ENCODE assay signal across 25 cellular contexts in the genomic region with DNA sequence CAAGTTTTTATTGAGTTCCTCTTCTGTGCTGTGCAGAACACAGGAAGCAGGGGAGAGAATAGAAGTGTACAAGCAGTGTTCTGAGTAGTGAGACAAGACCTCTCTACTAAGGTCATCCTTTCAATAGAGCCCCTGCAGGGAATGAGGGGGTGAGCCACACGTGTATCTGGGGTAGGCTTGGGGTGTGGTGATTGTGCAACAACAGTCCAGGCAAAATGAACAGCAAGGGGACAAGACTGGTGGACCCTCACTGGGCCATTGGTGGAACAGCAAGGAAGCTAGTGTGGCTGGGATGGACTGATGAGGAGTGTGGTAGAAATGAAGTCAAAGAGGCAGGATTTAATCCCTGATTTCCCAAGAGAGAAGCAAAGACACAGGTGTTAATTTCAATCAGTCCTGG. TPM values are rescaled to one million over a fixed set of nuclear protein-coding genes. Genes with fewer than 3 reads are reported as not detected.
DNase-seq lines count a peak whose midpoint lies in the region; ATAC-seq and TF ChIP-seq lines count a peak whose summit lies in the region.
"Had no signal": no experiment of that assay in that cellular context is flagged by ENCODE, and none has a peak within 500 bp of the region (broad histone marks: within the 10 kb centered on the region; RNA-seq: fewer than 3 reads in every experiment).

No MANE protein-coding gene starts in this region.

- DNase-seq in activated T-cell treated with anti-CD3 and anti-CD28 coated beads, Interleukin-2, amount 50 U/mL, for 24 hours = no peak
- DNase-seq in activated T-cell treated with anti-CD3 and anti-CD28 coated beads, Interleukin-2, amount 50 U/mL, for 4 hours = no peak
- DNase-seq in CD8-positive, alpha-beta memory T cell = no peak
- DNase-seq in naive thymus-derived CD4-positive, alpha-beta T cell = no peak
- DNase-seq in neural progenitor cell (ENCODE audit: low spot score) (no peak), amniotic stem cell (lab: John Stamatoyannopoulos, UW) (no peak)
- DNase-seq: activated CD4-positive, alpha-beta T cell treated with anti-CD3 and anti-CD28 coated beads for 4 hours; amygdala; COR-L47; cortex of kidney; DMS79; GM23248; Karpas-422; left ventricle myocardium superior; NCI-H1694 treated with DMSO at 0.1 percent for 48 hours; NCI-H526; SJCRH30; T-helper 1 cell; upper lobe of left lung had no signal

- no peaks in the 10 kb centered on the region for H3K9me3 Mint-ChIP-seq in activated T-cell treated with anti-CD3 and anti-CD28 coated beads, Interleukin-2, amount 50 U/mL, for 24 hours
- H3K9me3 Mint-ChIP-seq in activated T-cell treated with anti-CD3 and anti-CD28 coated beads, Interleukin-2, amount 50 U/mL, for 4 hours = no peaks in the 10 kb centered on the region
- H3K9me3 Mint-ChIP-seq in CD8-positive, alpha-beta memory T cell = no peaks in the 10 kb centered on the region
- H3K9me3 Mint-ChIP-seq in activated T-helper 17 cell treated with anti-CD3 and anti-CD28 coated beads, Interleukin-2, amount 50 U/mL, for 72 hours = no peaks in the 10 kb centered on the region
- no peaks in the 10 kb centered on the region for H3K9me3 Mint-ChIP-seq in naive thymus-derived CD4-positive, alpha-beta T cell
- H3K9me3 Mint-ChIP-seq in neural progenitor cell = no peaks in the 10 kb centered on the region

- no peaks in the 10 kb centered on the region for H3K4me1 Mint-ChIP-seq in activated T-cell treated with anti-CD3 and anti-CD28 coated beads, Interleukin-2, amount 50 U/mL, for 24 hours (ENCODE audit: low read depth)
- H3K4me1 Mint-ChIP-seq in activated T-cell treated with anti-CD3 and anti-CD28 coated beads, Interleukin-2, amount 50 U/mL, for 4 hours (ENCODE audit: low read depth) = no peaks in the 10 kb centered on the region
- peaks cover 0 to 1% (median 0%) of the 10 kb centered on the region in 3 donors for H3K4me1 Mint-ChIP-seq in CD8-positive, alpha-beta memory T cell
- no peaks in the 10 kb centered on the region for H3K4me1 Mint-ChIP-seq in activated T-helper 17 cell treated with anti-CD3 and anti-CD28 coated beads, Interleukin-2, amount 50 U/mL, for 72 hours
- H3K4me1 Mint-ChIP-seq in naive thymus-derived CD4-positive, alpha-beta T cell = no peaks in the 10 kb centered on the region
- peaks cover 7% of the 10 kb centered on the region for H3K4me1 Mint-ChIP-seq in neural progenitor cell
- H3K4me1 Mint-ChIP-seq: B cell had no signal

- POLR2A ChIA-PET in CD8-positive, alpha-beta memory T cell (lab: Charles Lee) = interaction anchor here (0.7 kb wide), 1 partner anchor 63 kb away, joined by 11 read pairs; no protein-coding TSS in a partner anchor
- POLR2A ChIA-PET in naive thymus-derived CD4-positive, alpha-beta T cell (lab: Charles Lee) = no interaction called here

- TF ChIP-seq POLR2A in gastroesophageal sphincter (IDR thresholded peaks at IDR 0.05) = no peak

- H3K4me3 ChIP-seq in CD8-positive, alpha-beta memory T cell (ENCODE audit: low read length) = no peak overlapping the region
- no peak overlapping the region for H3K4me3 ChIP-seq in naive thymus-derived CD4-positive, alpha-beta T cell (ENCODE audit: low read length)
- H3K4me3 ChIP-seq in gastroesophageal sphincter (no peak overlapping the region), neural progenitor cell (no peak overlapping the region)
- H3K4me3 ChIP-seq: cardiac muscle cell, GM23248, prostate gland, SJCRH30, upper lobe of left lung had no signal

- peaks cover 85% of the 10 kb centered on the region for H3K36me3 Mint-ChIP-seq in activated T-cell treated with anti-CD3 and anti-CD28 coated beads, Interleukin-2, amount 50 U/mL, for 24 hours (ENCODE audit: low read depth)
- peaks cover 32% of the 10 kb centered on the region for H3K36me3 Mint-ChIP-seq in activated T-cell treated with anti-CD3 and anti-CD28 coated beads, Interleukin-2, amount 50 U/mL, for 4 hours (ENCODE audit: insufficient read depth)
- peaks cover 4 to 86% (median 19%) of the 10 kb centered on the region in 3 donors for H3K36me3 Mint-ChIP-seq in CD8-positive, alpha-beta memory T cell
- H3K36me3 Mint-ChIP-seq in activated T-helper 17 cell treated with anti-CD3 and anti-CD28 coated beads, Interleukin-2, amount 50 U/mL, for 72 hours (ENCODE audit: low read depth) = peaks cover 90% of the 10 kb centered on the region
- H3K36me3 Mint-ChIP-seq in naive thymus-derived CD4-positive, alpha-beta T cell = peaks cover 5 to 50% (median 19%) of the 10 kb centered on the region in 5 donors
- H3K36me3 Mint-ChIP-seq in neural progenitor cell = peaks cover 48% of the 10 kb centered on the region

- TF ChIP-seq CTCF in gastroesophageal sphincter (IDR thresholded peaks at IDR 0.05) (no peak), neural progenitor cell (IDR thresholded peaks at IDR 0.05) (no peak)

- no peak overlapping the region for H3K9ac ChIP-seq in neural progenitor cell
- H3K9ac ChIP-seq: GM23248 had no signal

- peak overlapping the region; percentile 16 for H3K27ac Mint-ChIP-seq in activated T-cell treated with anti-CD3 and anti-CD28 coated beads, Interleukin-2, amount 50 U/mL, for 24 hours
- H3K27ac Mint-ChIP-seq in CD8-positive, alpha-beta memory T cell = peak overlapping the region in 5 of 8 donors; percentile 3 to 74 (median 13)
- H3K27ac Mint-ChIP-seq in activated T-helper 17 cell treated with anti-CD3 and anti-CD28 coated beads, Interleukin-2, amount 50 U/mL, for 72 hours = peak overlapping the region; percentile 7
- H3K27ac Mint-ChIP-seq in naive thymus-derived CD4-positive, alpha-beta T cell = peak overlapping the region in 7 of 9 donors; percentile 8 to 77 (median 48)
- no peak overlapping the region for H3K27ac Mint-ChIP-seq in neural progenitor cell
- H3K27ac Mint-ChIP-seq: B cell had no signal

- H3K4me2 ChIP-seq in neural progenitor cell = no peak overlapping the region

- no peak for ATAC-seq in activated T-cell treated with anti-CD3 and anti-CD28 coated beads, Interleukin-2, amount 50 U/mL, for 4 hours
- ATAC-seq in activated T-helper 17 cell treated with anti-CD3 and anti-CD28 coated beads, Interleukin-2, amount 50 U/mL, for 72 hours (replicated peaks) = no peak
- no peak for ATAC-seq in naive thymus-derived CD4-positive, alpha-beta T cell
- ATAC-seq in gastroesophageal sphincter = no peak
- ATAC-seq: left ventricle myocardium superior, Panc1 had no signal

- H3K9me3 ChIP-seq in CD8-positive, alpha-beta memory T cell (ENCODE audit: low read length) = no peaks in the 10 kb centered on the region
- H3K9me3 ChIP-seq in naive thymus-derived CD4-positive, alpha-beta T cell (ENCODE audit: control insufficient read depth in 2 of 3, low read length in 3 of 3) = no peaks in the 10 kb centered on the region
- no peaks in the 10 kb centered on the region for H3K9me3 ChIP-seq in gastroesophageal sphincter
- H3K9me3 ChIP-seq in neural progenitor cell (ENCODE audit: low read depth) = no peaks in the 10 kb centered on the region
- H3K9me3 ChIP-seq: prostate gland, SJCRH30, upper lobe of left lung had no signal

- H3K36me3 ChIP-seq in CD8-positive, alpha-beta memory T cell (ENCODE audit: insufficient read depth, low read length) = peaks cover 57% of the 10 kb centered on the region
- H3K36me3 ChIP-seq in naive thymus-derived CD4-positive, alpha-beta T cell (ENCODE audit: control insufficient read depth in 2 of 3, insufficient read depth in 3 of 3, low read length in 3 of 3) = peaks cover 20 to 82% (median 40%) of the 10 kb centered on the region in 3 experiments
- H3K36me3 ChIP-seq in gastroesophageal sphincter (peaks cover 6 to 100% of the 10 kb centered on the region in 2 donors), neural progenitor cell (peaks cover 25% of the 10 kb centered on the region)
- H3K36me3 ChIP-seq: prostate gland had no signal

- intact Hi-C loops in naive thymus-derived CD4-positive, alpha-beta T cell (cut with micrococcal nuclease) = no loop called here

- peaks cover 16% of the 10 kb centered on the region for H4K20me1 ChIP-seq in neural progenitor cell (ENCODE audit: low read depth)

- H3K27me3 ChIP-seq in CD8-positive, alpha-beta memory T cell (ENCODE audit: insufficient read depth, low read length, poor library complexity, severe bottlenecking) = no peaks in the 10 kb centered on the region
- no peaks in the 10 kb centered on the region for H3K27me3 ChIP-seq in naive thymus-derived CD4-positive, alpha-beta T cell (ENCODE audit: control insufficient read depth in 2 of 2, insufficient read depth in 2 of 2, low read length in 2 of 2)
- no peaks in the 10 kb centered on the region for H3K27me3 ChIP-seq in gastroesophageal sphincter
- H3K27me3 ChIP-seq in neural progenitor cell = peaks cover 1% of the 10 kb centered on the region
- H3K27me3 ChIP-seq: cardiac muscle cell, SJCRH30, upper lobe of left lung had no signal

- TF ChIP-seq EP300 in gastroesophageal sphincter (IDR thresholded peaks at IDR 0.05) = no peak

- H3K4me1 ChIP-seq in CD8-positive, alpha-beta memory T cell (ENCODE audit: insufficient read depth, low read length) = no peaks in the 10 kb centered on the region
- H3K4me1 ChIP-seq in naive thymus-derived CD4-positive, alpha-beta T cell (ENCODE audit: control insufficient read depth in 2 of 2, insufficient read depth in 2 of 2, low read length in 2 of 2) = no peaks in the 10 kb centered on the region
- peaks cover 0 to 4% (median 0%) of the 10 kb centered on the region in 3 donors for H3K4me1 ChIP-seq in gastroesophageal sphincter
- H3K4me1 ChIP-seq in neural progenitor cell = no peaks in the 10 kb centered on the region
- H3K4me1 ChIP-seq: prostate gland, upper lobe of left lung had no signal

- no peaks in the 10 kb centered on the region for H3K79me2 ChIP-seq in neural progenitor cell (ENCODE audit: low read depth)

- no peak overlapping the region for H3K4me3 Mint-ChIP-seq in activated T-cell treated with anti-CD3 and anti-CD28 coated beads, Interleukin-2, amount 50 U/mL, for 24 hours
- no peak overlapping the region for H3K4me3 Mint-ChIP-seq in activated T-cell treated with anti-CD3 and anti-CD28 coated beads, Interleukin-2, amount 50 U/mL, for 4 hours
- no peak overlapping the region for H3K4me3 Mint-ChIP-seq in CD8-positive, alpha-beta memory T cell
- no peak overlapping the region for H3K4me3 Mint-ChIP-seq in activated T-helper 17 cell treated with anti-CD3 and anti-CD28 coated beads, Interleukin-2, amount 50 U/mL, for 72 hours
- no peak overlapping the region for H3K4me3 Mint-ChIP-seq in naive thymus-derived CD4-positive, alpha-beta T cell
- H3K4me3 Mint-ChIP-seq in neural progenitor cell = no peak overlapping the region
- H3K4me3 Mint-ChIP-seq: B cell had no signal

- no peaks in the 10 kb centered on the region for H3K27me3 Mint-ChIP-seq in activated T-cell treated with anti-CD3 and anti-CD28 coated beads, Interleukin-2, amount 50 U/mL, for 24 hours
- no peaks in the 10 kb centered on the region for H3K27me3 Mint-ChIP-seq in activated T-cell treated with anti-CD3 and anti-CD28 coated beads, Interleukin-2, amount 50 U/mL, for 4 hours (ENCODE audit: low read depth)
- H3K27me3 Mint-ChIP-seq in CD8-positive, alpha-beta memory T cell = peaks cover 0 to 3% of the 10 kb centered on the region in 2 donors
- H3K27me3 Mint-ChIP-seq in activated T-helper 17 cell treated with anti-CD3 and anti-CD28 coated beads, Interleukin-2, amount 50 U/mL, for 72 hours = no peaks in the 10 kb centered on the region
- H3K27me3 Mint-ChIP-seq in naive thymus-derived CD4-positive, alpha-beta T cell = no peaks in the 10 kb centered on the region
- H3K27me3 Mint-ChIP-seq in neural progenitor cell (ENCODE audit: insufficient read depth, low read depth) = peaks cover 4% of the 10 kb centered on the region
- H3K27me3 Mint-ChIP-seq: B cell had no signal

- no peak overlapping the region for H2AFZ ChIP-seq in neural progenitor cell (replicated peaks)
- H2AFZ ChIP-seq: GM23248 had no signal

- no peak overlapping the region for H3K27ac ChIP-seq in CD8-positive, alpha-beta memory T cell (ENCODE audit: low read depth, low read length)
- H3K27ac ChIP-seq in naive thymus-derived CD4-positive, alpha-beta T cell (ENCODE audit: low read depth, low read length) = no peak overlapping the region
- no peak overlapping the region for H3K27ac ChIP-seq in gastroesophageal sphincter
- no peak overlapping the region for H3K27ac ChIP-seq in neural progenitor cell
- H3K27ac ChIP-seq: cardiac muscle cell, GM23248, prostate gland, SJCRH30, upper lobe of left lung had no signal

- CTCF ChIA-PET in CD8-positive, alpha-beta memory T cell (lab: Charles Lee) = no interaction called here
- CTCF ChIA-PET in naive thymus-derived CD4-positive, alpha-beta T cell (lab: Charles Lee) = no interaction called here

- 25% methylated on average over 1 of the region's 1 CpG; no CpG with 5 or more reads in 1 of the 2 donors for WGBS in gastroesophageal sphincter (ENCODE audit: low coverage in 1 of 2), 2 donors

- H3F3A ChIP-seq in neural progenitor cell (ENCODE audit: low read depth) = peaks cover 30% of the 10 kb centered on the region

RNA-seq across cellular contexts. Expression of a gene that starts 8.2 kb away (rescaled TPM):
- under 1 TPM in 2 of 3 donors, not detected in 1; 0.21 to 0.27 TPM for total RNA-seq in activated T-cell treated with anti-CD3 and anti-CD28 coated beads, Interleukin-2, amount 50 U/mL, for 4 hours
- under 1 TPM in 1 of 2 experiments, not detected in 1; 0.18 TPM for total RNA-seq in CD8-positive, alpha-beta memory T cell
- not detected for polyA plus RNA-seq in CD8-positive, alpha-beta memory T cell
- under 1 TPM in 1 of 2 donors, not detected in 1; 0.30 TPM for total RNA-seq in activated T-helper 17 cell treated with anti-CD3 and anti-CD28 coated beads, Interleukin-2, amount 50 U/mL, for 72 hours
- under 1 TPM in 1 of 5 experiments, not detected in 4; 0.19 TPM for total RNA-seq in naive thymus-derived CD4-positive, alpha-beta T cell
- under 1 TPM in 1 of 2 donors, not detected in 1; 0.12 TPM for polyA plus RNA-seq in naive thymus-derived CD4-positive, alpha-beta T cell
- total RNA-seq in gastroesophageal sphincter (1 to 10 TPM in 2 of 4 donors, under 1 TPM in 2; 0.40 to 4.0 (median 1.2) TPM), neural progenitor cell (ENCODE audit: low replicate concordance) (0.12 TPM in 1 of 2 replicates, not detected in the other)
- total RNA-seq: GM23248, left ventricle myocardium superior had no signal
- polyA plus RNA-seq: GM23248 had no signal
